Comparison of ENCODE assay signal across 8 cellular contexts in genomic region chr2:181892795-181893435, GRCh38. TPM values are rescaled to one million over a fixed set of nuclear protein-coding genes. Genes with fewer than 3 reads are reported as not detected.
DNase-seq lines count a peak whose midpoint lies in the region; ATAC-seq lines count a peak whose summit lies in the region.

No MANE protein-coding gene starts in this region.

- intact Hi-C loops in left colon (cut with DNase I, micrococcal nuclease), result no loop called here

- H3K27me3 ChIP-seq in H7 (ENCODE audit: control insufficient read depth, insufficient read depth, low read length), result no peaks in the 10 kb centered on the region; the same call in 1 of the 2 replicates

- peaks cover 31% of the 10 kb centered on the region for H3K4me1 Mint-ChIP-seq in activated naive CD8-positive, alpha-beta T cell treated with anti-CD3 and anti-CD28 coated beads, Interleukin-2, amount 10 ng/mL, durations not matched to agents 7 days and 5 days

- peaks cover 14% of the 10 kb centered on the region for H3K36me3 Mint-ChIP-seq in activated naive CD8-positive, alpha-beta T cell treated with anti-CD3 and anti-CD28 coated beads, Interleukin-2, amount 10 ng/mL, durations not matched to agents 7 days and 5 days

- peak overlapping the region; percentile 96 for H3K4me3 Mint-ChIP-seq in activated naive CD8-positive, alpha-beta T cell treated with anti-CD3 and anti-CD28 coated beads, Interleukin-2, amount 10 ng/mL, durations not matched to agents 7 days and 5 days

- peak overlapping the region; percentile 85 for H3K4me3 ChIP-seq in H7 (ENCODE audit: insufficient read depth, low read depth, low read length)

- H3K27ac ChIP-seq in temporal lobe (ENCODE audit: low read depth, low read length), result peak overlapping the region; percentile 85

- no peak for ATAC-seq in activated naive CD8-positive, alpha-beta T cell treated with anti-CD3 and anti-CD28 coated beads, Interleukin-2, amount 10 ng/mL, durations not matched to agents 7 days and 5 days (ENCODE audit: low read depth)
- no peak for ATAC-seq in HG03354 (IDR thresholded peaks at IDR 0.05; ENCODE audit: poor library complexity, severe bottlenecking, unreplicated experiment)
- ATAC-seq in left colon, result no peak

- H3K9me3 Mint-ChIP-seq in activated naive CD8-positive, alpha-beta T cell treated with anti-CD3 and anti-CD28 coated beads, Interleukin-2, amount 10 ng/mL, durations not matched to agents 7 days and 5 days, result no peaks in the 10 kb centered on the region

- POLR2A ChIA-PET in activated naive CD8-positive, alpha-beta T cell treated with anti-CD3 and anti-CD28 coated beads, Interleukin-2, amount 10 ng/mL, durations not matched to agents 7 days and 5 days (lab: Charles Lee), result interaction anchor here (0.9 kb wide), 1 partner anchor 62 kb away, joined by 4 read pairs; no protein-coding TSS in a partner anchor

- H3K36me3 ChIP-seq in H7 (replicated peaks; ENCODE audit: control insufficient read depth, insufficient read depth, low read length), result no peaks in the 10 kb centered on the region

- DNase-seq in A172 (ENCODE audit: low spot score) (peak; percentile 53), H7 (no peak), iris pigment epithelial cell (ENCODE audit: low read depth) (peak; percentile 66), NCI-H1436 (lab: John Stamatoyannopoulos, UW) (no peak), left colon (no peak)
- DNase-seq in activated naive CD8-positive, alpha-beta T cell treated with anti-CD3 and anti-CD28 coated beads, Interleukin-2, amount 10 ng/mL, durations not matched to agents 7 days and 5 days, result no peak

- peak overlapping the region; percentile 98 for H3K27ac Mint-ChIP-seq in activated naive CD8-positive, alpha-beta T cell treated with anti-CD3 and anti-CD28 coated beads, Interleukin-2, amount 10 ng/mL, durations not matched to agents 7 days and 5 days

- peaks cover 17% of the 10 kb centered on the region for H3K27me3 Mint-ChIP-seq in activated naive CD8-positive, alpha-beta T cell treated with anti-CD3 and anti-CD28 coated beads, Interleukin-2, amount 10 ng/mL, durations not matched to agents 7 days and 5 days

RNA-seq across cellular contexts. Expression of gene ITPRID2, which starts 1.4 kb away (rescaled TPM):
- 317 and 424 TPM in 2 replicates for total RNA-seq in A172 (2014; rRNA removed; shearing (Covaris generic))
- 10.5 and 13.6 TPM in 2 replicates for total RNA-seq in H7 (2014; rRNA removed; shearing (Covaris generic))
- total RNA-seq in activated naive CD8-positive, alpha-beta T cell treated with anti-CD3 and anti-CD28 coated beads, Interleukin-2, amount 10 ng/mL, durations not matched to agents 7 days and 5 days, result 10 to 100 TPM; 61.2 to 68.4 TPM
- total RNA-seq in temporal lobe (32.5 TPM), left colon (100 to 1,000 TPM; 287 to 367 TPM)

Comparison
In these comparisons a context has a peak if more than half of its experiments do, and no peak if none do; other contexts are left out.
1. DNase-seq: peak in A172 (single experiment) and iris pigment epithelial cell (single experiment); none in H7 (single experiment), activated naive CD8-positive, alpha-beta T cell treated with anti-CD3 and anti-CD28 coated beads, Interleukin-2, amount 10 ng/mL, durations not matched to agents 7 days and 5 days (single experiment), NCI-H1436 (single experiment) and left colon (0 of 2).